In genomic region chr10:91634898-91635297, GRCh38 we compare ENCODE assay signal across 2 cellular contexts.
TF ChIP-seq lines count a peak whose summit lies in the region.

No MANE protein-coding gene starts in this region.

TF ChIP-seq in HCT116, 20 proteins besides CTCF, POLR2A, EP300 and RAD21:
- no peak for TF ChIP-seq MAX (IDR thresholded peaks at IDR 0.05)
- TF ChIP-seq SIN3A (IDR thresholded peaks at IDR 0.05; ENCODE audit: low read depth), result no peak
- TF ChIP-seq SP1 (IDR thresholded peaks at IDR 0.05; ENCODE audit: low read depth), result no peak
- TF ChIP-seq, protein P1, sequence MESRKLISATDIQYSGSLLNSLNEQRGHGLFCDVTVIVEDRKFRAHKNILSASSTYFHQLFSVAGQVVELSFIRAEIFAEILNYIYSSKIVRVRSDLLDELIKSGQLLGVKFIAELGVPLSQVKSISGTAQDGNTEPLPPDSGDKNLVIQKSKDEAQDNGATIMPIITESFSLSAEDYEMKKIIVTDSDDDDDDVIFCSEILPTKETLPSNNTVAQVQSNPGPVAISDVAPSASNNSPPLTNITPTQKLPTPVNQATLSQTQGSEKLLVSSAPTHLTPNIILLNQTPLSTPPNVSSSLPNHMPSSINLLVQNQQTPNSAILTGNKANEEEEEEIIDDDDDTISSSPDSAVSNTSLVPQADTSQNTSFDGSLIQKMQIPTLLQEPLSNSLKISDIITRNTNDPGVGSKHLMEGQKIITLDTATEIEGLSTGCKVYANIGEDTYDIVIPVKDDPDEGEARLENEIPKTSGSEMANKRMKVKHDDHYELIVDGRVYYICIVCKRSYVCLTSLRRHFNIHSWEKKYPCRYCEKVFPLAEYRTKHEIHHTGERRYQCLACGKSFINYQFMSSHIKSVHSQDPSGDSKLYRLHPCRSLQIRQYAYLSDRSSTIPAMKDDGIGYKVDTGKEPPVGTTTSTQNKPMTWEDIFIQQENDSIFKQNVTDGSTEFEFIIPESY (IDR thresholded peaks at IDR 0.05; ENCODE audit: extremely low read depth, insufficient replicate concordance, low read length), result no peak
- TF ChIP-seq, protein P2, sequence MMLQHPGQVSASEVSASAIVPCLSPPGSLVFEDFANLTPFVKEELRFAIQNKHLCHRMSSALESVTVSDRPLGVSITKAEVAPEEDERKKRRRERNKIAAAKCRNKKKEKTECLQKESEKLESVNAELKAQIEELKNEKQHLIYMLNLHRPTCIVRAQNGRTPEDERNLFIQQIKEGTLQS (IDR thresholded peaks at IDR 0.05), result no peak
- TF ChIP-seq EGR1 (IDR thresholded peaks at IDR 0.05; ENCODE audit: low read depth), result no peak
- TF ChIP-seq REST (IDR thresholded peaks at IDR 0.05; ENCODE audit: low read depth), result no peak
- no peak for TF ChIP-seq ZFX (IDR thresholded peaks at IDR 0.05)
- TF ChIP-seq ZNF274 (IDR thresholded peaks at IDR 0.05; ENCODE audit: low read depth, low read length), result no peak
- no peak for TF ChIP-seq POLR2AphosphoS5 (IDR thresholded peaks at IDR 0.05; ENCODE audit: low read depth, low read length)
- TF ChIP-seq CEBPB (IDR thresholded peaks at IDR 0.05; ENCODE audit: low read depth), result no peak

TF ChIP-seq in GM12878, 131 proteins besides CTCF, POLR2A, EP300 and RAD21:
- TF ChIP-seq NFIC (IDR thresholded peaks at IDR 0.05; ENCODE audit: low read depth, low read length) (no peak), PKNOX1 (IDR thresholded peaks at IDR 0.05) (no peak), SPI1 (IDR thresholded peaks at IDR 0.05; ENCODE audit: borderline replicate concordance, insufficient read depth, low read depth, low read length) (peak; percentile 40; the same call in 1 of the 2 replicates)
- TF ChIP-seq, protein P3, sequence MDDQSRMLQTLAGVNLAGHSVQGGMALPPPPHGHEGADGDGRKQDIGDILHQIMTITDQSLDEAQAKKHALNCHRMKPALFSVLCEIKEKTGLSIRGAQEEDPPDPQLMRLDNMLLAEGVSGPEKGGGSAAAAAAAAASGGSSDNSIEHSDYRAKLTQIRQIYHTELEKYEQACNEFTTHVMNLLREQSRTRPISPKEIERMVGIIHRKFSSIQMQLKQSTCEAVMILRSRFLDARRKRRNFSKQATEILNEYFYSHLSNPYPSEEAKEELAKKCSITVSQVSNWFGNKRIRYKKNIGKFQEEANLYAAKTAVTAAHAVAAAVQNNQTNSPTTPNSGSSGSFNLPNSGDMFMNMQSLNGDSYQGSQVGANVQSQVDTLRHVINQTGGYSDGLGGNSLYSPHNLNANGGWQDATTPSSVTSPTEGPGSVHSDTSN (IDR thresholded peaks at IDR 0.05; ENCODE audit: insufficient replicate concordance, low read depth, low read length), result no peak
